17 cellular contexts compared by ENCODE assay signal in the genomic region with DNA sequence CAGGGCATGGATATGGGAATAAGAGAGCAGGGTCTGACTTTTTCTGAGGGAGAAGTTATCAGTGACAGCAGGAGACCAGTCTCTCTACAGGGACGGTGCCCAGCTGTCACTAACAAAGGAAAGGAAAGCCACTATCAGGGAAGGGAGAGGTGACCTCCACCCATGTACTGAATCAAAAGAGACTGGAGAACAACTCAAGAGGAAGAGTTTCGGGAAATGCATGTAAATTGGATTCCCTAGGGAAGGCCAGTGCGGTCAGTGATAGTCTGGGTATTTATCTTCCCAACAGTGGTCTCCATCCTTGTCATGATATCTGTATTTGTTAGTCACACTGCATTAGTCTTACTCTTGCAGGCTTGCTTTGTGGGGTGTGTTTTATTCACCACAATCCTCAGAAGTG.
A peak's percentile ranks its signal among the peaks of the same experiment; 100 is the strongest.
DNase-seq lines count a peak whose midpoint lies in the region; TF ChIP-seq lines count a peak whose summit lies in the region.
"Had no signal": no experiment of that assay in that cellular context is flagged by ENCODE, and none has a peak within 500 bp of the region (broad histone marks: within the 10 kb centered on the region; RNA-seq: fewer than 3 reads in every experiment).

No MANE protein-coding gene starts in this region.

- no peaks in the 10 kb centered on the region for H3K27me3 ChIP-seq in BE2C
- no peaks in the 10 kb centered on the region for H3K27me3 ChIP-seq in uterus
- peaks cover 7% of the 10 kb centered on the region; the same call in 1 of the 2 replicates for H3K27me3 ChIP-seq in MG63
- H3K27me3 ChIP-seq: BLaER1 treated with 17β-estradiol and CSF1 and Interleukin-3, amounts not matched to agents 10 nM and 100 nM had no signal

- H3K4me3 ChIP-seq in BE2C (ENCODE audit: low read depth, low read length) (no peak overlapping the region; the same call in 1 of the 2 replicates), uterus (no peak overlapping the region), MG63 (no peak overlapping the region)
- H3K4me3 ChIP-seq: A549; BLaER1 treated with 17β-estradiol and CSF1 and Interleukin-3, amounts not matched to agents 10 nM and 100 nM; GM23338 had no signal

- H3K9me3 ChIP-seq in BE2C (no peaks in the 10 kb centered on the region), uterus (no peaks in the 10 kb centered on the region), MG63 (no peaks in the 10 kb centered on the region)
- H3K9me3 ChIP-seq: A549; BLaER1 treated with 17β-estradiol and CSF1 and Interleukin-3, amounts not matched to agents 10 nM and 100 nM had no signal

- intact Hi-C loops in uterus (cut with DNase I; ENCODE audit: low total_unique reads): no loop called here

- H3K36me3 ChIP-seq in BE2C: no peaks in the 10 kb centered on the region
- no peaks in the 10 kb centered on the region for H3K36me3 ChIP-seq in uterus
- no peaks in the 10 kb centered on the region for H3K36me3 ChIP-seq in MG63
- H3K36me3 ChIP-seq: BLaER1 treated with 17β-estradiol and CSF1 and Interleukin-3, amounts not matched to agents 10 nM and 100 nM had no signal

- H3K27ac ChIP-seq in uterus: no peak overlapping the region
- H3K27ac ChIP-seq: 22Rv1; A549; BLaER1 treated with 17β-estradiol and CSF1 and Interleukin-3, amounts not matched to agents 10 nM and 100 nM had no signal

- TF ChIP-seq POLR2A in uterus (IDR thresholded peaks at IDR 0.05): no peak

- H3K4me1 ChIP-seq in BE2C: peaks cover 24% of the 10 kb centered on the region
- no peaks in the 10 kb centered on the region for H3K4me1 ChIP-seq in uterus
- H3K4me1 ChIP-seq: A549 had no signal

- peak; percentile 19 for DNase-seq in BE2C
- DNase-seq in NCI-H69 (lab: John Stamatoyannopoulos, UW): peak; percentile 19
- peak; percentile 1 for DNase-seq in left kidney (ENCODE audit: low read depth, low spot score)
- peak; percentile 34 for DNase-seq in retina
- DNase-seq in nucleus accumbens (lab: John Stamatoyannopoulos, UW): no peak
- no peak for DNase-seq in uterus
- DNase-seq in MG63: no peak
- DNase-seq: AML-193; Calu3; CD8-positive, alpha-beta T cell; DND-41; EL; HCEC 1CT had no signal

- TF ChIP-seq CTCF in BE2C (IDR thresholded peaks at IDR 0.05; ENCODE audit: low read depth, low read length) (no peak), uterus (IDR thresholded peaks at IDR 0.05) (no peak)

Comparison
In these comparisons a context has a peak if more than half of its experiments do, and no peak if none do; other contexts are left out.
1. DNase-seq: peak in BE2C (single experiment), NCI-H69 (single experiment), left kidney (single experiment) and retina (single experiment); none in nucleus accumbens (0 of 56), uterus (0 of 2) and MG63 (single experiment).